In genomic region chr3:106528932-106529331, GRCh38 we compare ENCODE assay signal across 22 cellular contexts.
"Had no signal": no experiment of that assay in that cellular context is flagged by ENCODE, and none has a peak within 500 bp of the region (broad histone marks: within the 10 kb centered on the region; RNA-seq: fewer than 3 reads in every experiment).

No MANE protein-coding gene starts in this region.

- H3K4me3 ChIP-seq: SJSA1, SK-N-MC had no signal

- H3K4me2 ChIP-seq: KMS-11 had no signal

- FAIRE-seq: HepG2, RCC 7860 had no signal

- H3K36me3 ChIP-seq: SJSA1 had no signal

- H3K9ac ChIP-seq: KMS-11 had no signal

- H3K27me3 ChIP-seq: SJSA1 had no signal

- H3K27ac ChIP-seq: KMS-11, SJSA1, SK-N-MC had no signal

- H3K9me3 ChIP-seq: SJSA1 had no signal

- DNase-seq: IMR-90, MV-4-11, NCI-H1048, NCI-H1105, NCI-H1417, NCI-H1436 treated with DMSO at 0.1 percent for 48 hours, NCI-H1694, NCI-H187 treated with DMSO at 0.1 percent for 48 hours, NCI-H2029 treated with DMSO at 0.1 percent for 48 hours, NCI-H2171 treated with DMSO at 0.1 percent for 48 hours, NCI-H2227 treated with DMSO at 0.1 percent for 48 hours, NCI-H524, NCI-H526 treated with DMSO at 0.1 percent for 48 hours, NCI-H748 treated with DMSO at 0.1 percent for 48 hours, Right ventricle myocardium superior, RPMI8226, SIG-M5 had no signal

- ATAC-seq: HepG2 had no signal
